ENCODE assay signal across 8 cellular contexts in genomic region chr2:97113882-97114255, GRCh38. TPM values are rescaled to one million over a fixed set of nuclear protein-coding genes. Genes with fewer than 3 reads are reported as not detected.
DNase-seq lines count a peak whose midpoint lies in the region; ATAC-seq and TF ChIP-seq lines count a peak whose summit lies in the region.
"Not testable (repeated sequence)": the region's sequence is repeated elsewhere in the genome, so short reads cannot be mapped to it uniquely, and the experiment has no call there.

No MANE protein-coding gene starts in this region.

- WGBS in IMR-90 (ENCODE audit: extremely low coverage in 2 of 2, insufficient read length in 1 of 2), 2 experiments, result no CpG with 5 or more reads among the region's 18 CpGs
- 0% methylated on average over 5 of the region's 18 CpGs; no CpG with 5 or more reads in 1 of the 2 donors for WGBS in transverse colon (ENCODE audit: low coverage in 1 of 2), 2 donors

- H2BK5ac ChIP-seq in IMR-90 (ENCODE audit: low read depth, low read length, poor library complexity, severe bottlenecking), result peak overlapping the region; percentile 46

- in situ Hi-C loops in IMR-90 (cut with MboI; ENCODE audit: low sequenced_read_pairs) (loop anchor here (25.0 kb wide), 2 partner anchors 102 to 252 kb away; partner anchors contain the start of genes ANKRD39 and SEMA4C), transverse colon (cut with MboI; ENCODE audit: low pct_ligation_motif_present in 1 of 4, low pct_unique_long_range_greater_than_20kb in 1 of 4, low sequenced_read_pairs in 3 of 4) (loop anchor here in 3 of 4 donors (25.0 kb wide), 2 partner anchors 102 to 152 kb away; no protein-coding TSS in a partner anchor)
- in situ Hi-C loops in brain microvascular endothelial cell (cut with HindIII; ENCODE audit: low pct_ligation_motif_present, low sequenced_read_pairs), result not testable (repeated sequence)

- not testable (repeated sequence) for H3K4me1 ChIP-seq in DOHH2 (ENCODE audit: control insufficient read depth, low read length); IMR-90 (ENCODE audit: control insufficient read depth, insufficient read depth, low read length); lower lobe of right lung; transverse colon

- not testable (repeated sequence) for H3K36me3 ChIP-seq in DOHH2 (ENCODE audit: control insufficient read depth, low read length); IMR-90 (ENCODE audit: control insufficient read depth, insufficient read depth, low read length); brain microvascular endothelial cell (replicated peaks); lower lobe of right lung; transverse colon

- H3K23ac ChIP-seq in IMR-90 (ENCODE audit: low read depth, low read length), result peak overlapping the region; percentile 93

- peak overlapping the region; percentile 71 for H2AFZ ChIP-seq in IMR-90 (replicated peaks; ENCODE audit: low read length, poor library complexity)

- H3K27me3 Mint-ChIP-seq in activated B cell treated with CpG ODN at 0.5 μM for 24 hours, progenitor cell of endocrine pancreas: not testable (repeated sequence)

- H3K27ac Mint-ChIP-seq in activated B cell treated with CpG ODN at 0.5 μM for 24 hours (peak overlapping the region; percentile 90), progenitor cell of endocrine pancreas (peak overlapping the region; percentile 98)

- peak overlapping the region; percentile 97 for H3K4me3 Mint-ChIP-seq in activated B cell treated with CpG ODN at 0.5 μM for 24 hours
- H3K4me3 Mint-ChIP-seq in progenitor cell of endocrine pancreas (ENCODE audit: low read depth), result peak overlapping the region; percentile 92

- not testable (repeated sequence) for H4K91ac ChIP-seq in IMR-90 (ENCODE audit: insufficient read depth, low read depth, low read length)

- H3K9me2 ChIP-seq in DOHH2 (replicated peaks; ENCODE audit: control insufficient read depth, low read length), result not testable (repeated sequence)

- not testable (repeated sequence) for DNase-seq in IMR-90; activated B cell treated with CpG ODN at 0.5 μM for 24 hours; brain microvascular endothelial cell; foreskin fibroblast; progenitor cell of endocrine pancreas (ENCODE audit: low spot score, unreplicated experiment); transverse colon
- DNase-seq in lower lobe of right lung, result peak; percentile 53

- ATAC-seq in IMR-90 (ENCODE audit: low read depth), result peak; percentile 2; the same call in 1 of the 2 replicates
- ATAC-seq in activated B cell treated with CpG ODN at 0.5 μM for 24 hours (ENCODE audit: low read depth), result not testable (repeated sequence)
- ATAC-seq in lower lobe of right lung, result peak; percentile 42 to 56

- not testable (repeated sequence) for H3F3A ChIP-seq in DOHH2 (ENCODE audit: control insufficient read depth, insufficient read depth)

- H2BK20ac ChIP-seq in IMR-90 (ENCODE audit: low read depth, low read length), result not testable (repeated sequence)

- not testable (repeated sequence) for H3K36me3 Mint-ChIP-seq in activated B cell treated with CpG ODN at 0.5 μM for 24 hours (ENCODE audit: low read depth); progenitor cell of endocrine pancreas (ENCODE audit: insufficient read depth)

- TF ChIP-seq POLR2A in IMR-90 (IDR thresholded peaks at IDR 0.05; ENCODE audit: low read depth, low read length); transverse colon (IDR thresholded peaks at IDR 0.05): not testable (repeated sequence)

- H2AK9ac ChIP-seq in IMR-90 (replicated peaks; ENCODE audit: low read depth, low read length, poor library complexity), result not testable (repeated sequence)

- H3K79me1 ChIP-seq in IMR-90 (ENCODE audit: low read depth in 1 of 2, low read length in 2 of 2), result not testable (repeated sequence)

- not testable (repeated sequence) for H4K8ac ChIP-seq in IMR-90 (ENCODE audit: low read depth in 2 of 2, low read length in 2 of 2)

- not testable (repeated sequence) for H4K5ac ChIP-seq in IMR-90 (ENCODE audit: low read depth, low read length)

- not testable (repeated sequence) for H2AK5ac ChIP-seq in IMR-90 (ENCODE audit: low read depth, low read length)

- H3K14ac ChIP-seq in IMR-90 (replicated peaks; ENCODE audit: low read depth, low read length), result peak overlapping the region; percentile 22

- CTCF ChIA-PET in IMR-90 (lab: Yijun Ruan, JAX), result not testable (repeated sequence)
- CTCF ChIA-PET in activated B cell treated with CpG ODN at 0.5 μM for 24 hours (lab: Charles Lee), result interaction anchor here (1.2 kb wide), 1 partner anchor 297 kb away, joined by 4 read pairs; the partner anchor contains the start of gene CNNM3

- not testable (repeated sequence) for H3K27me3 ChIP-seq in DOHH2 (ENCODE audit: control insufficient read depth, low read length); IMR-90 (ENCODE audit: control insufficient read depth, insufficient read depth, low read length); brain microvascular endothelial cell (replicated peaks); lower lobe of right lung (ENCODE audit: low read depth); transverse colon

- not testable (repeated sequence) for H3K56ac ChIP-seq in IMR-90 (ENCODE audit: extremely low read depth, insufficient read depth, low read length)

- not testable (repeated sequence) for TF ChIP-seq RAD21 in IMR-90 (IDR thresholded peaks at IDR 0.05; ENCODE audit: low read length)

- intact Hi-C loops in IMR-90 (cut with micrococcal nuclease); lower lobe of right lung (cut with DNase I); transverse colon (cut with DNase I; ENCODE audit: low total_unique reads): not testable (repeated sequence)
- intact Hi-C loops in activated B cell treated with CpG ODN at 0.5 μM for 24 hours (cut with micrococcal nuclease), result loop anchor here (5.0 to 10.0 kb wide), 4 partner anchors 162 to 581 kb away; partner anchors contain the start of genes KANSL3 and SEMA4C

- dilution Hi-C loops in IMR-90 (cut with HindIII; ENCODE audit: low sequenced_read_pairs, unreplicated experiment), result not testable (repeated sequence)

- not testable (repeated sequence) for H2BK120ac ChIP-seq in IMR-90 (ENCODE audit: low read depth, low read length)

- not testable (repeated sequence) for BruUV-seq in IMR-90 (replicated peaks; lab: Mats Ljungman, UMichigan)

- H3K4me2 ChIP-seq in DOHH2 (ENCODE audit: low read length) (peak overlapping the region; percentile 59), IMR-90 (ENCODE audit: low read depth, low read length) (peak overlapping the region; percentile 82)

- TF ChIP-seq CTCF in DOHH2 (IDR thresholded peaks at IDR 0.05; ENCODE audit: low read depth, low read length, poor library complexity, severe bottlenecking); IMR-90 (conservative IDR thresholded peaks at IDR 0.05; ENCODE audit: low read depth, low read length); activated B cell treated with CpG ODN at 0.5 μM for 24 hours (IDR thresholded peaks at IDR 0.05); brain microvascular endothelial cell (IDR thresholded peaks at IDR 0.05; ENCODE audit: low read depth, low read length, missing control alignments); foreskin fibroblast (IDR thresholded peaks at IDR 0.05; ENCODE audit: low read depth, low read length); lower lobe of right lung (IDR thresholded peaks at IDR 0.05); progenitor cell of endocrine pancreas (IDR thresholded peaks at IDR 0.05; ENCODE audit: unreplicated experiment); transverse colon (IDR thresholded peaks at IDR 0.05): not testable (repeated sequence)

- peak overlapping the region; percentile 63 for H3K9ac ChIP-seq in IMR-90 (ENCODE audit: low read depth, low read length)

- H4K20me1 ChIP-seq in DOHH2 (ENCODE audit: control insufficient read depth, insufficient read depth, low read depth, low read length); IMR-90 (ENCODE audit: insufficient read depth, low read length): not testable (repeated sequence)

- H2BK15ac ChIP-seq in IMR-90 (ENCODE audit: low read depth, low read length), result not testable (repeated sequence)

- POLR2A ChIA-PET in IMR-90 (lab: Charles Lee; ENCODE audit: unreplicated experiment), result not testable (repeated sequence)
- POLR2A ChIA-PET in activated B cell treated with CpG ODN at 0.5 μM for 24 hours (lab: Charles Lee), result interaction anchor here (1.2 to 2.3 kb wide), 3 partner anchors 245 to 353 kb away, joined by 3 to 12 read pairs (median 4); partner anchors contain the start of genes ANKRD39 and CNNM4

- not testable (repeated sequence) for TF ChIP-seq EP300 in transverse colon (IDR thresholded peaks at IDR 0.05; ENCODE audit: low read depth)

- H3K4me3 ChIP-seq in DOHH2 (ENCODE audit: low read length), result peak overlapping the region; percentile 87
- H3K4me3 ChIP-seq in IMR-90 (ENCODE audit: insufficient read depth, low read depth, low read length), result peak overlapping the region; percentile 87
- peak overlapping the region; percentile 71 for H3K4me3 ChIP-seq in brain microvascular endothelial cell (ENCODE audit: low read depth, low read length)
- H3K4me3 ChIP-seq in foreskin fibroblast (ENCODE audit: low read depth in 1 of 2, low read length in 2 of 2), result peak overlapping the region; percentile 62 to 82
- peak overlapping the region; percentile 74 for H3K4me3 ChIP-seq in lower lobe of right lung
- peak overlapping the region; percentile 49 to 68 (median 56) for H3K4me3 ChIP-seq in transverse colon

- H3K4ac ChIP-seq in IMR-90 (ENCODE audit: low read depth, low read length), result not testable (repeated sequence)

- not testable (repeated sequence) for H3K9me3 ChIP-seq in DOHH2 (ENCODE audit: control insufficient read depth, insufficient read depth, low read length); IMR-90 (ENCODE audit: control insufficient read depth, insufficient read depth, low read length); lower lobe of right lung; transverse colon

- H3K18ac ChIP-seq in IMR-90 (ENCODE audit: low read depth, low read length), result peak overlapping the region; percentile 33; the same call in 1 of the 2 replicates

- not testable (repeated sequence) for H3K9me3 Mint-ChIP-seq in activated B cell treated with CpG ODN at 0.5 μM for 24 hours; progenitor cell of endocrine pancreas (ENCODE audit: low read depth)

- not testable (repeated sequence) for H3K79me2 ChIP-seq in DOHH2 (ENCODE audit: control insufficient read depth, low read length)

- H3K27ac ChIP-seq in DOHH2 (ENCODE audit: low read depth, low read length) (peak overlapping the region; percentile 71), IMR-90 (ENCODE audit: insufficient read depth, low read length) (peak overlapping the region; percentile 19), lower lobe of right lung (peak overlapping the region; percentile 93), transverse colon (peak overlapping the region; percentile 92 to 99 (median 98))
- H3K27ac ChIP-seq in brain microvascular endothelial cell, result not testable (repeated sequence)

- not testable (repeated sequence) for H3K4me1 Mint-ChIP-seq in activated B cell treated with CpG ODN at 0.5 μM for 24 hours; progenitor cell of endocrine pancreas (ENCODE audit: low read depth)

- H3K9me1 ChIP-seq in IMR-90 (ENCODE audit: insufficient read depth, low read length), result not testable (repeated sequence)

RNA-seq across cellular contexts. Expression of gene ANKRD36, which starts 0.9 kb away (rescaled TPM):
- total RNA-seq in IMR-90 (2012; rRNA removed), result 20.1 and 22.5 TPM in 2 replicates
- polyA plus RNA-seq in IMR-90 (2012; rRNA removed), result 1.9 and 2.6 TPM in 2 replicates
- polyA plus RNA-seq in IMR-90 (2012; cell fraction: cytosol; rRNA removed), result 0.37 and 0.44 TPM in 2 replicates
- polyA plus RNA-seq in IMR-90 (2012; cell fraction: nucleus; rRNA removed; ENCODE audit: low replicate concordance), result 3.1 and 11.1 TPM in 2 replicates
- total RNA-seq in activated B cell treated with CpG ODN at 0.5 μM for 24 hours, result 26.7 and 34.5 TPM in 2 replicates
- total RNA-seq in lower lobe of right lung, result 24.4 TPM
- total RNA-seq in progenitor cell of endocrine pancreas, result 44.5 and 46.1 TPM in 2 replicates
- total RNA-seq in transverse colon, result 10 to 100 TPM; 26.1 to 48.6 (median 42.7) TPM

RNA-seq across cellular contexts. Expression of gene FAHD2B, which starts 19.2 kb away (rescaled TPM):
- total RNA-seq in IMR-90 (2012; rRNA removed) (6.9 and 7.9 TPM in 2 replicates), activated B cell treated with CpG ODN at 0.5 μM for 24 hours (10.0 and 13.5 TPM in 2 replicates), lower lobe of right lung (11.8 TPM), progenitor cell of endocrine pancreas (24.4 and 25.1 TPM in 2 replicates), transverse colon (1 to 10 TPM in 3 of 4 donors, under 1 TPM in 1; 0.60 to 6.2 (median 3.7) TPM)
- 5.6 and 5.7 TPM in 2 replicates for polyA plus RNA-seq in IMR-90 (2012; rRNA removed)
- 5.0 and 8.6 TPM in 2 replicates for polyA plus RNA-seq in IMR-90 (2012; cell fraction: cytosol; rRNA removed)
- 13.2 and 14.2 TPM in 2 replicates for polyA plus RNA-seq in IMR-90 (2012; cell fraction: nucleus; rRNA removed; ENCODE audit: low replicate concordance)
